ENCODE assay signal across 14 cellular contexts in genomic region chr1:162191396-162192322, GRCh38.
DNase-seq lines count a peak whose midpoint lies in the region; ATAC-seq, FAIRE-seq and TF ChIP-seq lines count a peak whose summit lies in the region.
"Had no signal": no experiment of that assay in that cellular context is flagged by ENCODE, and none has a peak within 500 bp of the region (broad histone marks: within the 10 kb centered on the region; RNA-seq: fewer than 3 reads in every experiment).

No MANE protein-coding gene starts in this region.

- dilution Hi-C loops in endothelial cell of umbilical vein (cut with MboI; ENCODE audit: extremely low pct_ligation_motif_present, low sequenced_read_pairs) = no loop called here

- WGBS in small intestine, 3 donors = 21 to 53% (median 33%) methylated on average over 3 of the region's 3 CpGs

- peak overlapping the region; percentile 49 for H2AFZ ChIP-seq in endothelial cell of umbilical vein (ENCODE audit: low read depth, low read length)
- H2AFZ ChIP-seq: GM23338 had no signal

- no peaks in the 10 kb centered on the region for H3K9me1 ChIP-seq in endothelial cell of umbilical vein (replicated peaks; ENCODE audit: control insufficient read depth, extremely low read depth, insufficient read depth, low read length)

- BruUV-seq in endothelial cell of umbilical vein (replicated peaks; lab: Mats Ljungman, UMichigan) = no TSS peak

- no peak overlapping the region for H3K4me3 ChIP-seq in HEK293 (ENCODE audit: low read depth, low read length)
- H3K4me3 ChIP-seq in endothelial cell of umbilical vein (replicated peaks in 1 of 3; ENCODE audit: insufficient read depth in 1 of 3, low read depth in 1 of 3, low read length in 3 of 3) = no peak overlapping the region
- no peak overlapping the region for H3K4me3 ChIP-seq in small intestine (ENCODE audit: low read depth in 1 of 2, low read length in 2 of 2)
- H3K4me3 ChIP-seq: GM23338 had no signal

- POLR2A ChIA-PET in HEK293 (lab: Yijun Ruan, JAX) = no interaction called here
- POLR2A ChIA-PET in endothelial cell of umbilical vein (lab: Charles Lee) = no interaction called here

- H3K79me2 ChIP-seq in endothelial cell of umbilical vein (ENCODE audit: control insufficient read depth, insufficient read depth, low read length) = no peaks in the 10 kb centered on the region

- H3K9me3 ChIP-seq in HEK293 (ENCODE audit: control insufficient read depth, insufficient read depth, low read depth, low read length) (no peaks in the 10 kb centered on the region), endothelial cell of umbilical vein (replicated peaks; ENCODE audit: control insufficient read depth, insufficient read depth, low read length) (no peaks in the 10 kb centered on the region), small intestine (ENCODE audit: control insufficient read depth, low read depth) (no peaks in the 10 kb centered on the region)

- ATAC-seq in GM18498 (IDR thresholded peaks at IDR 0.05; ENCODE audit: unreplicated experiment) = no peak
- ATAC-seq: GM23338; naive thymus-derived CD8-positive, alpha-beta T cell; stimulated activated naive CD8-positive, alpha-beta T cell treated with anti-CD3 and anti-CD28 coated beads, Interleukin-15, amount 100 ng/mL, for 72 hours had no signal

- H3K27me3 ChIP-seq in endothelial cell of umbilical vein (ENCODE audit: control insufficient read depth in 2 of 2, insufficient read depth in 2 of 2, low read length in 2 of 2) (no peaks in the 10 kb centered on the region), small intestine (ENCODE audit: control insufficient read depth in 2 of 2, insufficient read depth in 2 of 2, low read length in 2 of 2) (no peaks in the 10 kb centered on the region)

- TF ChIP-seq CTCF in HEK293 (tag by site-specific recombination; IDR thresholded peaks at IDR 0.05) (no peak), endothelial cell of umbilical vein (IDR thresholded peaks at IDR 0.05; ENCODE audit: extremely low read depth in 1 of 2, insufficient read depth in 1 of 2, low read depth in 1 of 2, low read length in 2 of 2) (no peak), GM13977 (IDR thresholded peaks at IDR 0.05; ENCODE audit: extremely low read depth, insufficient read depth, missing control alignments) (no peak)

- intact Hi-C loops in endothelial cell of umbilical vein (cut with micrococcal nuclease) = loop anchor here (10.0 kb wide), 1 partner anchor 117 kb away; no protein-coding TSS in a partner anchor

- H3K4me1 ChIP-seq in HEK293 (ENCODE audit: control insufficient read depth, insufficient read depth, low read length) = no peaks in the 10 kb centered on the region; the same call in 1 of the 2 replicates
- H3K4me1 ChIP-seq in endothelial cell of umbilical vein (ENCODE audit: control insufficient read depth, extremely low read depth, insufficient read depth, low read length) = peaks cover 45% of the 10 kb centered on the region
- H3K4me1 ChIP-seq in small intestine (ENCODE audit: control insufficient read depth in 2 of 2, insufficient read depth in 1 of 2, low read depth in 1 of 2, low read length in 1 of 2) = peaks cover 3 to 7% of the 10 kb centered on the region in 2 donors

- FAIRE-seq in endothelial cell of umbilical vein (lab: Jason Lieb, UNC) = peak; percentile 69
- no peak for FAIRE-seq in small intestine (lab: Jason Lieb, UNC)
- FAIRE-seq: kidney had no signal

- TF ChIP-seq POLR2A in endothelial cell of umbilical vein (IDR thresholded peaks at IDR 0.05; ENCODE audit: low read depth, low read length) = no peak

- DNase-seq in NCI-H526 treated with DMSO at 0.1 percent for 48 hours (lab: John Stamatoyannopoulos, UW) = peak; percentile 27
- peak; percentile 59 for DNase-seq in endothelial cell of umbilical vein (ENCODE audit: low read depth, low spot score)
- peak; percentile 58 for DNase-seq in small intestine
- DNase-seq in GM13977 (ENCODE audit: low spot score) = no peak
- no peak for DNase-seq in NCI-H774 (lab: John Stamatoyannopoulos, UW)
- DNase-seq: activated CD4-positive, alpha-beta T cell treated with anti-CD3 and anti-CD28 coated beads, Interleukin-2, amount 50 U/mL, for 48 hours; CD4-positive, alpha-beta T cell; Karpas-422; kidney; naive thymus-derived CD8-positive, alpha-beta T cell; stimulated activated naive CD8-positive, alpha-beta T cell treated with anti-CD3 and anti-CD28 coated beads, Interleukin-15, amount 100 ng/mL, for 72 hours had no signal

- in situ Hi-C loops in GM13977 (cut with MboI; ENCODE audit: low pct_unique_long_range_greater_than_20kb, low sequenced_read_pairs, unreplicated experiment) = no loop called here

- no peaks in the 10 kb centered on the region for H4K20me1 ChIP-seq in endothelial cell of umbilical vein (replicated peaks; ENCODE audit: control insufficient read depth, extremely low read depth, insufficient read depth, low read length)

- CTCF ChIA-PET in HEK293 (lab: Yijun Ruan, JAX) = interaction anchor here (0.6 to 0.7 kb wide), 2 partner anchors 199 to 258 kb away, joined by 3 to 5 read pairs; no protein-coding TSS in a partner anchor
- CTCF ChIA-PET in endothelial cell of umbilical vein (lab: Charles Lee) = interaction anchor here (0.7 to 1.3 kb wide), 2 partner anchors 10 to 33 kb away, joined by 3 read pairs; no protein-coding TSS in a partner anchor

- peak overlapping the region; percentile 49 for H3K4me2 ChIP-seq in endothelial cell of umbilical vein (ENCODE audit: insufficient read depth, low read length)
- H3K4me2 ChIP-seq: GM23338 had no signal

- no peaks in the 10 kb centered on the region for H3K36me3 ChIP-seq in HEK293 (ENCODE audit: control insufficient read depth in 2 of 2, insufficient read depth in 1 of 2, low read length in 2 of 2)
- no peaks in the 10 kb centered on the region for H3K36me3 ChIP-seq in endothelial cell of umbilical vein (ENCODE audit: control insufficient read depth in 2 of 2, extremely low read depth in 1 of 2, insufficient read depth in 2 of 2, low read length in 2 of 2)
- no peaks in the 10 kb centered on the region for H3K36me3 ChIP-seq in small intestine (ENCODE audit: control insufficient read depth in 2 of 2, insufficient read depth in 2 of 2, low read length in 2 of 2)

- H3K27ac ChIP-seq in HEK293 (ENCODE audit: extremely low read depth, low read depth, low read length) (no peak overlapping the region), endothelial cell of umbilical vein (ENCODE audit: insufficient read depth, low read depth, low read length) (peak overlapping the region; percentile 63), small intestine (ENCODE audit: low read depth in 1 of 2, low read length in 1 of 2) (no peak overlapping the region)

- no peak overlapping the region for H3K9ac ChIP-seq in endothelial cell of umbilical vein (replicated peaks; ENCODE audit: extremely low read depth, insufficient read depth, low read length)

TF ChIP-seq in HEK293, 187 proteins besides CTCF, POLR2A, EP300 and RAD21 (continues in another document):
- TF ChIP-seq PRDM6 (tag by site-specific recombination; IDR thresholded peaks at IDR 0.05) = no peak
- no peak for TF ChIP-seq ZSCAN23 (tag by site-specific recombination; IDR thresholded peaks at IDR 0.05)

TF ChIP-seq in endothelial cell of umbilical vein, 7 proteins besides CTCF, POLR2A, EP300 and RAD21:
- TF ChIP-seq JUN (IDR thresholded peaks at IDR 0.05; ENCODE audit: borderline replicate concordance, insufficient read depth, insufficient read length, low read depth) = no peak
- TF ChIP-seq MAX (IDR thresholded peaks at IDR 0.05; ENCODE audit: insufficient read depth, insufficient read length) = no peak
- TF ChIP-seq FOS (IDR thresholded peaks at IDR 0.05; ENCODE audit: borderline replicate concordance, insufficient read depth, low read length) = peak; percentile 30
- no peak for TF ChIP-seq MYC (IDR thresholded peaks at IDR 0.05; ENCODE audit: low read depth, low read length)
- peak; percentile 61 for TF ChIP-seq POLR2AphosphoS5 (IDR thresholded peaks at IDR 0.05; ENCODE audit: insufficient read depth, low read depth, low read length)
- TF ChIP-seq GATA2 (IDR thresholded peaks at IDR 0.05; ENCODE audit: insufficient read depth, insufficient read length, low read depth, low read length) = peak; percentile 97
- TF ChIP-seq EZH2 (IDR thresholded peaks at IDR 0.05; ENCODE audit: borderline replicate concordance, low read depth, low read length, severe bottlenecking) = no peak

Comparison
In these comparisons a context has a peak if more than half of its experiments do, and no peak if none do; other contexts are left out.
1. DNase-seq: peak in NCI-H526 treated with DMSO at 0.1 percent for 48 hours (single experiment), endothelial cell of umbilical vein (single experiment) and small intestine (single experiment); none in GM13977 (single experiment) and NCI-H774 (single experiment).